9 cellular contexts compared by ENCODE assay signal in genomic region chr13:38686635-38687245, GRCh38. TPM values are rescaled to one million over a fixed set of nuclear protein-coding genes. Genes with fewer than 3 reads are reported as not detected.
DNase-seq lines count a peak whose midpoint lies in the region; ATAC-seq and TF ChIP-seq lines count a peak whose summit lies in the region.
"Had no signal": no experiment of that assay in that cellular context is flagged by ENCODE, and none has a peak within 500 bp of the region (broad histone marks: within the 10 kb centered on the region; RNA-seq: fewer than 3 reads in every experiment).

FREM2 (plus strand) TSS chr13:38687077; CDS start chr13:38687345, 268 bp downstream.

- TF ChIP-seq EP300 in sigmoid colon (IDR thresholded peaks at IDR 0.05): no peak

- 2% methylated on average over 37 of the region's 37 CpGs for WGBS in sigmoid colon, 2 donors

- no peaks in the 10 kb centered on the region for H3K36me3 Mint-ChIP-seq in activated T-helper 17 cell treated with anti-CD3 and anti-CD28 coated beads, Interleukin-2, amount 50 U/mL, for 72 hours (ENCODE audit: low read depth)
- no peaks in the 10 kb centered on the region for H3K36me3 Mint-ChIP-seq in CD8-positive, alpha-beta T cell
- H3K36me3 Mint-ChIP-seq: activated naive CD4-positive, alpha-beta T cell treated with anti-CD3 and anti-CD28 coated beads, Interleukin-2, amount 50 U/mL, for 72 hours had no signal

- DNase-seq in DMS53 (lab: John Stamatoyannopoulos, UW) (peak; percentile 93), NCI-H146 (lab: John Stamatoyannopoulos, UW) (peak; percentile 97), iPS DF 19.7 (ENCODE audit: low read depth, low spot score) (peak; percentile 97), sigmoid colon (peak; percentile 68)
- no peak for DNase-seq in CD8-positive, alpha-beta T cell

- H3K4me1 ChIP-seq in sigmoid colon: peaks cover 0 to 24% (median 19%) of the 10 kb centered on the region in 4 donors
- H3K4me1 ChIP-seq in CD8-positive, alpha-beta T cell (ENCODE audit: insufficient read depth, low read length): no peaks in the 10 kb centered on the region

- H3K9me3 Mint-ChIP-seq in activated T-helper 17 cell treated with anti-CD3 and anti-CD28 coated beads, Interleukin-2, amount 50 U/mL, for 72 hours: no peaks in the 10 kb centered on the region
- H3K9me3 Mint-ChIP-seq in CD8-positive, alpha-beta T cell: no peaks in the 10 kb centered on the region

- CTCF ChIA-PET in CD8-positive, alpha-beta T cell (lab: Charles Lee): no interaction called here

- H3K27me3 Mint-ChIP-seq in activated T-helper 17 cell treated with anti-CD3 and anti-CD28 coated beads, Interleukin-2, amount 50 U/mL, for 72 hours: peaks cover 11% of the 10 kb centered on the region
- peaks cover 9% of the 10 kb centered on the region for H3K27me3 Mint-ChIP-seq in CD8-positive, alpha-beta T cell (ENCODE audit: low read depth)

- H3K4me3 ChIP-seq in sigmoid colon: peak within 1 kb of the TSS; percentile 32 to 63 (median 56)
- H3K4me3 ChIP-seq in CD8-positive, alpha-beta T cell (ENCODE audit: low read depth, low read length): no peak within 1 kb of the TSS

- intact Hi-C loops in sigmoid colon (cut with DNase I): loop anchor here (2.0 kb wide), 1 partner anchor 76 kb away; no protein-coding TSS in a partner anchor
- intact Hi-C loops in CD8-positive, alpha-beta T cell (cut with DNase I, micrococcal nuclease): loop anchor here in 1 of 2 experiments (5.0 kb wide), 1 partner anchor 1219 kb away; no protein-coding TSS in a partner anchor

- POLR2A ChIA-PET in CD8-positive, alpha-beta T cell (lab: Charles Lee): no interaction called here

- no peaks in the 10 kb centered on the region for H3K4me1 Mint-ChIP-seq in activated T-helper 17 cell treated with anti-CD3 and anti-CD28 coated beads, Interleukin-2, amount 50 U/mL, for 72 hours
- no peaks in the 10 kb centered on the region for H3K4me1 Mint-ChIP-seq in CD8-positive, alpha-beta T cell (ENCODE audit: low read depth)

- TF ChIP-seq CTCF in sigmoid colon (IDR thresholded peaks at IDR 0.05): no peak
- TF ChIP-seq CTCF in CD8-positive, alpha-beta T cell (IDR thresholded peaks at IDR 0.05): no peak

- H3K4me3 Mint-ChIP-seq in activated T-helper 17 cell treated with anti-CD3 and anti-CD28 coated beads, Interleukin-2, amount 50 U/mL, for 72 hours: peak within 1 kb of the TSS; percentile 10
- H3K4me3 Mint-ChIP-seq in CD8-positive, alpha-beta T cell: no peak within 1 kb of the TSS

- H3K27ac Mint-ChIP-seq in activated T-helper 17 cell treated with anti-CD3 and anti-CD28 coated beads, Interleukin-2, amount 50 U/mL, for 72 hours: no peak within 1 kb of the TSS
- no peak within 1 kb of the TSS for H3K27ac Mint-ChIP-seq in CD8-positive, alpha-beta T cell
- H3K27ac Mint-ChIP-seq: activated naive CD4-positive, alpha-beta T cell treated with anti-CD3 and anti-CD28 coated beads, Interleukin-2, amount 50 U/mL, for 72 hours had no signal

- ATAC-seq in activated T-helper 17 cell treated with anti-CD3 and anti-CD28 coated beads, Interleukin-2, amount 50 U/mL, for 72 hours (replicated peaks): no peak
- ATAC-seq in HG03469 (IDR thresholded peaks at IDR 0.05; ENCODE audit: unreplicated experiment): no peak
- no peak for ATAC-seq in GM21381 (IDR thresholded peaks at IDR 0.05; ENCODE audit: unreplicated experiment)
- no peak for ATAC-seq in CD8-positive, alpha-beta T cell

- peak within 1 kb of the TSS in 3 of 4 donors; percentile 33 to 59 (median 56) for H3K27ac ChIP-seq in sigmoid colon
- no peak within 1 kb of the TSS for H3K27ac ChIP-seq in CD8-positive, alpha-beta T cell (ENCODE audit: low read depth, low read length)

- H3K27me3 ChIP-seq in sigmoid colon: peaks cover 0 to 22% (median 0%) of the 10 kb centered on the region in 3 donors
- H3K27me3 ChIP-seq in CD8-positive, alpha-beta T cell (ENCODE audit: insufficient read depth, low read length): no peaks in the 10 kb centered on the region

- no peak for TF ChIP-seq POLR2A in sigmoid colon (IDR thresholded peaks at IDR 0.05)

- no peaks in the 10 kb centered on the region for H3K36me3 ChIP-seq in sigmoid colon
- H3K36me3 ChIP-seq in CD8-positive, alpha-beta T cell (ENCODE audit: insufficient read depth, low read length): no peaks in the 10 kb centered on the region

- H3K9me3 ChIP-seq in sigmoid colon: no peaks in the 10 kb centered on the region
- no peaks in the 10 kb centered on the region for H3K9me3 ChIP-seq in CD8-positive, alpha-beta T cell (ENCODE audit: low read length)

RNA-seq across cellular contexts. Expression of gene FREM2, which starts in this region (rescaled TPM):
- total RNA-seq in activated T-helper 17 cell treated with anti-CD3 and anti-CD28 coated beads, Interleukin-2, amount 50 U/mL, for 72 hours: not detected
- 1 to 10 TPM; 2.1 to 8.2 (median 7.1) TPM for total RNA-seq in sigmoid colon
- polyA plus RNA-seq in sigmoid colon: under 1 TPM; under 0.01 to 0.16 (median under 0.01) TPM
- total RNA-seq in CD8-positive, alpha-beta T cell: not detected
- total RNA-seq: activated naive CD4-positive, alpha-beta T cell treated with anti-CD3 and anti-CD28 coated beads, Interleukin-2, amount 50 U/mL, for 72 hours had no signal

Comparison
In these comparisons a context has a peak if more than half of its experiments do, and no peak if none do; other contexts are left out.
1. DNase-seq: peak in DMS53 (single experiment), NCI-H146 (single experiment), iPS DF 19.7 (single experiment) and sigmoid colon (single experiment); none in CD8-positive, alpha-beta T cell (0 of 7).